In genomic region chr10:50990568-50991495, GRCh38 we compare ENCODE assay signal across 8 cellular contexts.
DNase-seq lines count a peak whose midpoint lies in the region; ATAC-seq, FAIRE-seq and TF ChIP-seq lines count a peak whose summit lies in the region.

No MANE protein-coding gene starts in this region.

- H3K9me3 Mint-ChIP-seq in stimulated activated naive B cell treated with anti-CD40 and anti-IgM and Interleukin-4, amounts not matched to agents 10 μg/mL and 1 μg/mL and 100 μg/mL, for 72 hours, result no peaks in the 10 kb centered on the region

- in situ Hi-C loops in Caki2 (cut with HindIII; ENCODE audit: low pct_unique_long_range_greater_than_20kb, low sequenced_read_pairs) (no loop called here), mammary epithelial cell (cut with MboI; ENCODE audit: low sequenced_read_pairs in 2 of 2) (no loop called here)

- H4K20me1 ChIP-seq in mammary epithelial cell (ENCODE audit: insufficient read depth, low read length), result no peaks in the 10 kb centered on the region

- peaks cover 15% of the 10 kb centered on the region for H3K27me3 ChIP-seq in mammary epithelial cell (ENCODE audit: insufficient read depth, low read length)

- ATAC-seq in stimulated activated naive B cell treated with anti-CD40 and anti-IgM and Interleukin-4, amounts not matched to agents 10 μg/mL and 1 μg/mL and 100 μg/mL, for 72 hours (replicated peaks), result peak in 1 of 2 donors; percentile 47
- no peak for ATAC-seq in HG02642 (IDR thresholded peaks at IDR 0.05; ENCODE audit: poor library complexity, unreplicated experiment)
- ATAC-seq in GM18868 (IDR thresholded peaks at IDR 0.05; ENCODE audit: unreplicated experiment), result no peak

- FAIRE-seq in kidney (lab: Jason Lieb, UNC), result no peak

- H3K9ac ChIP-seq in mammary epithelial cell (ENCODE audit: insufficient read depth, low read length), result no peak overlapping the region
- H3K9ac ChIP-seq in kidney (ENCODE audit: low read length in 2 of 2), result peak overlapping the region; percentile 53 to 67

- peak overlapping the region; percentile 90 for H2AFZ ChIP-seq in mammary epithelial cell (ENCODE audit: low read depth, low read length)

- peak overlapping the region; percentile 92 for H3K4me2 ChIP-seq in mammary epithelial cell (ENCODE audit: insufficient read depth, low read depth, low read length)

- TF ChIP-seq CTCF in mammary epithelial cell (conservative IDR thresholded peaks at IDR 0.05 in 1 of 2, IDR thresholded peaks at IDR 0.05 in 1 of 2; ENCODE audit: extremely low read depth in 1 of 2, insufficient read depth in 1 of 2, low read depth in 1 of 2, low read length in 2 of 2), result no peak
- TF ChIP-seq CTCF in kidney (IDR thresholded peaks at IDR 0.05; ENCODE audit: borderline replicate concordance, extremely low read depth, insufficient read depth), result no peak

- WGBS in mammary epithelial cell (ENCODE audit: low coverage, missing lambda C conversion rate), result 15% methylated on average over 15 of the region's 49 CpGs

- DNase-seq in Caki2 (ENCODE audit: low read depth) (peak; percentile 45), NCI-H1436 treated with DMSO at 0.1 percent for 48 hours (lab: John Stamatoyannopoulos, UW) (peak; percentile 33), mammary epithelial cell (no peak), kidney (peak; percentile 79), HPDE6-E6E7 (ENCODE audit: extremely low spot score) (no peak)
- no peak for DNase-seq in stimulated activated naive B cell treated with anti-CD40 and anti-IgM and Interleukin-4, amounts not matched to agents 10 μg/mL and 1 μg/mL and 100 μg/mL, for 72 hours

- H3K27ac ChIP-seq in mammary epithelial cell (ENCODE audit: insufficient read depth, low read depth, low read length), result no peak overlapping the region
- peak overlapping the region; percentile 83 to 94 for H3K27ac ChIP-seq in kidney (ENCODE audit: low read depth in 2 of 2, low read length in 2 of 2)

- intact Hi-C loops in mammary epithelial cell (cut with micrococcal nuclease), result no loop called here
- intact Hi-C loops in kidney (cut with DNase I), result no loop called here

- H3K27ac Mint-ChIP-seq in stimulated activated naive B cell treated with anti-CD40 and anti-IgM and Interleukin-4, amounts not matched to agents 10 μg/mL and 1 μg/mL and 100 μg/mL, for 72 hours, result no peak overlapping the region

- CTCF ChIA-PET in mammary epithelial cell (lab: Charles Lee; ENCODE audit: low non-redundant PET), result no interaction called here

- no peaks in the 10 kb centered on the region for H3K36me3 ChIP-seq in mammary epithelial cell (ENCODE audit: insufficient read depth, low read length)
- H3K36me3 ChIP-seq in kidney (ENCODE audit: control insufficient read depth in 1 of 2, insufficient read depth in 2 of 2, low read length in 2 of 2), result no peaks in the 10 kb centered on the region

- H3K4me1 Mint-ChIP-seq in stimulated activated naive B cell treated with anti-CD40 and anti-IgM and Interleukin-4, amounts not matched to agents 10 μg/mL and 1 μg/mL and 100 μg/mL, for 72 hours, result peaks cover 10 to 19% of the 10 kb centered on the region in 2 donors

- no peaks in the 10 kb centered on the region for H3K36me3 Mint-ChIP-seq in stimulated activated naive B cell treated with anti-CD40 and anti-IgM and Interleukin-4, amounts not matched to agents 10 μg/mL and 1 μg/mL and 100 μg/mL, for 72 hours

- H3K27me3 Mint-ChIP-seq in stimulated activated naive B cell treated with anti-CD40 and anti-IgM and Interleukin-4, amounts not matched to agents 10 μg/mL and 1 μg/mL and 100 μg/mL, for 72 hours, result peaks cover 39 to 52% of the 10 kb centered on the region in 2 donors

- peaks cover 8% of the 10 kb centered on the region for H3K4me1 ChIP-seq in mammary epithelial cell (ENCODE audit: insufficient read depth, low read length)
- H3K4me1 ChIP-seq in kidney (ENCODE audit: control insufficient read depth in 1 of 2, insufficient read depth in 1 of 2, low read depth in 1 of 2, low read length in 2 of 2), result peaks cover 0 to 9% of the 10 kb centered on the region in 2 donors

- H3K4me3 Mint-ChIP-seq in stimulated activated naive B cell treated with anti-CD40 and anti-IgM and Interleukin-4, amounts not matched to agents 10 μg/mL and 1 μg/mL and 100 μg/mL, for 72 hours, result peak overlapping the region; percentile 83 to 86

- dilution Hi-C loops in mammary epithelial cell (cut with HindIII; ENCODE audit: low sequenced_read_pairs), result no loop called here

- H3K9me3 ChIP-seq in mammary epithelial cell (replicated peaks; ENCODE audit: insufficient read depth, low read length), result no peaks in the 10 kb centered on the region
- H3K9me3 ChIP-seq in kidney (ENCODE audit: control insufficient read depth in 1 of 2, low read length in 2 of 2), result no peaks in the 10 kb centered on the region

- H3K4me3 ChIP-seq in mammary epithelial cell (replicated peaks in 1 of 3; ENCODE audit: insufficient read depth in 1 of 3, low read depth in 2 of 3, low read length in 3 of 3) (peak overlapping the region; percentile 43 to 52 (median 51)), kidney (ENCODE audit: low read length in 2 of 2) (peak overlapping the region; percentile 64 to 72)

- H3K79me2 ChIP-seq in mammary epithelial cell (ENCODE audit: insufficient read depth, low read length), result no peaks in the 10 kb centered on the region

- BruUV-seq in mammary epithelial cell (replicated peaks; lab: Mats Ljungman, UMichigan), result no TSS peak

Comparison
In these comparisons a context has a peak if more than half of its experiments do, and no peak if none do; other contexts are left out.
1. DNase-seq: peak in Caki2 (single experiment), NCI-H1436 treated with DMSO at 0.1 percent for 48 hours (single experiment) and kidney (single experiment); none in mammary epithelial cell (single experiment), stimulated activated naive B cell treated with anti-CD40 and anti-IgM and Interleukin-4, amounts not matched to agents 10 μg/mL and 1 μg/mL and 100 μg/mL, for 72 hours (single experiment) and HPDE6-E6E7 (single experiment).